In genomic region chr10:24726626-24727025, GRCh38 we compare ENCODE assay signal across 18 cellular contexts.
"Had no signal": no experiment of that assay in that cellular context is flagged by ENCODE, and none has a peak within 500 bp of the region (broad histone marks: within the 10 kb centered on the region; RNA-seq: fewer than 3 reads in every experiment).

No MANE protein-coding gene starts in this region.

- H3K9me3 ChIP-seq: esophagus muscularis mucosa, gastroesophageal sphincter, pancreas had no signal

- H3K4me3 ChIP-seq: coronary artery, esophagus muscularis mucosa, gastroesophageal sphincter, pancreas had no signal

- H3K4me1 ChIP-seq: pancreas had no signal

- H3K36me3 ChIP-seq: gastroesophageal sphincter, pancreas had no signal

- H3K4me3 Mint-ChIP-seq: mesothelial cell of epicardium, natural killer cell had no signal

- H3K27ac Mint-ChIP-seq: mesothelial cell of epicardium, natural killer cell, progenitor cell of endocrine pancreas had no signal

- DNase-seq: effector memory CD4-positive, alpha-beta T cell; glutamatergic neuron; islet precursor cell; natural killer cell; occipital lobe; pancreas; right cardiac atrium; small intestine; stimulated activated CD4-positive, alpha-beta T cell treated with anti-CD3 and anti-CD28 coated beads, Interleukin-12 subunit alpha, Interleukin-12 subunit beta, amount 100 ng/mL, for 4 hours; stimulated activated naive CD4-positive, alpha-beta T cell; trophoblast cell had no signal

- H3K9me3 Mint-ChIP-seq: mesothelial cell of epicardium, natural killer cell had no signal

- H3K27ac ChIP-seq: coronary artery, epithelial cell of prostate, esophagus muscularis mucosa, gastroesophageal sphincter, pancreas had no signal

- H3K27me3 ChIP-seq: esophagus muscularis mucosa, gastroesophageal sphincter, pancreas had no signal

- H3K36me3 Mint-ChIP-seq: mesothelial cell of epicardium, natural killer cell had no signal

- ATAC-seq: gastroesophageal sphincter, left lobe of liver, natural killer cell, pancreas, right cardiac atrium had no signal
